21 cellular contexts compared by ENCODE assay signal in the genomic region with DNA sequence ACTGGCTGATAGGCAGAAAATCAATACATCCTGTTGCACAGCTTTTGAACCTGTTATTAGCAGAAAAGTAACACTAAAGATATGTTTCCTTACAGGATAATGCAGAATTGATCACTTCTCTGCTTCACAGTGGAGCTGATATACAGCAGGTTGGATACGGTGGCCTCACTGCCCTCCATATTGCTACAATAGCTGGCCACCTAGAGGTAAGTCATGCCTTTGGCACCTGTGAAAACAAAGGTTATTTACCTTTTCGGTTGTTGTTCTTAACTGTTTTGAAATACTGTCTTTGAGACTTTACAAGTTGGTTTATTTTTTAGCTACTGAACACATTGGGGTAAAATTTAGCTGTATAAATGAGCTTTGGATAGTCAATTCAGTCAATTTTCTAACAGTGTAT. TPM values are rescaled to one million over a fixed set of nuclear protein-coding genes. Genes with fewer than 3 reads are reported as not detected.
"Had no signal": no experiment of that assay in that cellular context is flagged by ENCODE, and none has a peak within 500 bp of the region (broad histone marks: within the 10 kb centered on the region; RNA-seq: fewer than 3 reads in every experiment).

No MANE protein-coding gene starts in this region.

- H3K36me3 ChIP-seq: brain microvascular endothelial cell, spleen, upper lobe of right lung had no signal

- H3K4me3 ChIP-seq: hepatocyte, spleen, upper lobe of right lung had no signal

- ATAC-seq: activated CD8-positive, alpha-beta T cell treated with anti-CD3 and anti-CD28 coated beads for 36 hours; activated naive CD4-positive, alpha-beta T cell treated with anti-CD3 and anti-CD28 coated beads, Interleukin-2, amount 50 U/mL, for 72 hours; T-cell; upper lobe of right lung had no signal

- DNase-seq: activated CD4-positive, alpha-beta T cell treated with anti-CD3 and anti-CD28 coated beads, Interleukin-2, amount 10 ng/mL, durations not matched to agents 7 days and 5 days; activated CD4-positive, CD25-positive, alpha-beta regulatory T cell treated with anti-CD3 and anti-CD28 coated beads, Interleukin-2, amount 50 U/mL, for 72 hours; activated CD8-positive, alpha-beta T cell treated with anti-CD3 and anti-CD28 coated beads for 36 hours; activated gamma-delta T cell; aorta; brain microvascular endothelial cell; caudate nucleus; dermis blood vessel endothelial cell; effector CD8-positive, alpha-beta T cell; foreskin melanocyte; spleen; stimulated activated CD4-positive, alpha-beta T cell treated with anti-CD3 and anti-CD28 coated beads, Interleukin-4, amount 100 ng/mL, for 1 hour; stimulated activated naive CD4-positive, alpha-beta T cell; T-cell; upper lobe of right lung had no signal

- H3K27ac Mint-ChIP-seq: activated CD4-positive, alpha-beta T cell treated with anti-CD3 and anti-CD28 coated beads, Interleukin-2, amount 10 ng/mL, durations not matched to agents 7 days and 5 days; activated CD8-positive, alpha-beta T cell treated with anti-CD3 and anti-CD28 coated beads for 36 hours; activated naive CD4-positive, alpha-beta T cell treated with anti-CD3 and anti-CD28 coated beads, Interleukin-2, amount 50 U/mL, for 72 hours; activated T-helper 1 cell treated with anti-CD3 and anti-CD28 coated beads, Interleukin-12 subunit alpha, Interleukin-12 subunit beta, Interleukin-2, Interleukin-4 antibody, amounts not matched to agents 30 ng/mL and 10 ng/mL and 1 ng/mL, durations not matched to agents 14 hours and 24 hours and 36 hours; nephron; T-cell; T-helper 2 cell treated with Interferon-gamma antibody and Interleukin-4, amounts not matched to agents 5 μg/mL and 100 μg/mL, for 36 hours had no signal

- H3K9me3 ChIP-seq: spleen, upper lobe of right lung had no signal

- H3K27me3 Mint-ChIP-seq: activated CD4-positive, alpha-beta T cell treated with anti-CD3 and anti-CD28 coated beads, Interleukin-2, amount 10 ng/mL, durations not matched to agents 7 days and 5 days; activated CD8-positive, alpha-beta T cell treated with anti-CD3 and anti-CD28 coated beads for 36 hours; T-cell had no signal

- H3K27me3 ChIP-seq: brain microvascular endothelial cell, hepatocyte, spleen, upper lobe of right lung had no signal

- H3K4me3 Mint-ChIP-seq: activated CD4-positive, alpha-beta T cell treated with anti-CD3 and anti-CD28 coated beads, Interleukin-2, amount 10 ng/mL, durations not matched to agents 7 days and 5 days; activated CD8-positive, alpha-beta T cell treated with anti-CD3 and anti-CD28 coated beads for 36 hours; activated T-helper 1 cell treated with anti-CD3 and anti-CD28 coated beads, Interleukin-12 subunit alpha, Interleukin-12 subunit beta, Interleukin-2, Interleukin-4 antibody, amounts not matched to agents 30 ng/mL and 10 ng/mL and 1 ng/mL, durations not matched to agents 14 hours and 24 hours and 36 hours; nephron; T-cell; T-helper 2 cell treated with Interferon-gamma antibody and Interleukin-4, amounts not matched to agents 5 μg/mL and 100 μg/mL, for 36 hours had no signal

- H3K36me3 Mint-ChIP-seq: activated naive CD4-positive, alpha-beta T cell treated with anti-CD3 and anti-CD28 coated beads, Interleukin-2, amount 50 U/mL, for 72 hours; T-cell had no signal

- H3K4me1 ChIP-seq: spleen, upper lobe of right lung had no signal

- H3K9me3 Mint-ChIP-seq: activated CD4-positive, alpha-beta T cell treated with anti-CD3 and anti-CD28 coated beads, Interleukin-2, amount 10 ng/mL, durations not matched to agents 7 days and 5 days; activated CD8-positive, alpha-beta T cell treated with anti-CD3 and anti-CD28 coated beads for 36 hours; activated naive CD4-positive, alpha-beta T cell treated with anti-CD3 and anti-CD28 coated beads, Interleukin-2, amount 50 U/mL, for 72 hours; activated T-helper 1 cell treated with anti-CD3 and anti-CD28 coated beads, Interleukin-12 subunit alpha, Interleukin-12 subunit beta, Interleukin-2, Interleukin-4 antibody, amounts not matched to agents 30 ng/mL and 10 ng/mL and 1 ng/mL, durations not matched to agents 14 hours and 24 hours and 36 hours; nephron; T-cell; T-helper 2 cell treated with Interferon-gamma antibody and Interleukin-4, amounts not matched to agents 5 μg/mL and 100 μg/mL, for 36 hours had no signal

- H3K27ac ChIP-seq: brain microvascular endothelial cell, hepatocyte, spleen, upper lobe of right lung, VCaP had no signal

- H3K4me1 Mint-ChIP-seq: activated CD4-positive, alpha-beta T cell treated with anti-CD3 and anti-CD28 coated beads, Interleukin-2, amount 10 ng/mL, durations not matched to agents 7 days and 5 days; T-cell had no signal

RNA-seq across cellular contexts. Expression of a gene that starts 36.3 kb away (rescaled TPM):
- total RNA-seq: activated T-helper 1 cell treated with anti-CD3 and anti-CD28 coated beads, Interleukin-12 subunit alpha, Interleukin-12 subunit beta, Interleukin-2, Interleukin-4 antibody, amounts not matched to agents 30 ng/mL and 10 ng/mL and 1 ng/mL, durations not matched to agents 14 hours and 24 hours and 36 hours; dermis blood vessel endothelial cell; hepatocyte had no signal
- polyA plus RNA-seq: aorta, hepatocyte had no signal
